ENCODE assay signal across 18 cellular contexts in the genomic region with DNA sequence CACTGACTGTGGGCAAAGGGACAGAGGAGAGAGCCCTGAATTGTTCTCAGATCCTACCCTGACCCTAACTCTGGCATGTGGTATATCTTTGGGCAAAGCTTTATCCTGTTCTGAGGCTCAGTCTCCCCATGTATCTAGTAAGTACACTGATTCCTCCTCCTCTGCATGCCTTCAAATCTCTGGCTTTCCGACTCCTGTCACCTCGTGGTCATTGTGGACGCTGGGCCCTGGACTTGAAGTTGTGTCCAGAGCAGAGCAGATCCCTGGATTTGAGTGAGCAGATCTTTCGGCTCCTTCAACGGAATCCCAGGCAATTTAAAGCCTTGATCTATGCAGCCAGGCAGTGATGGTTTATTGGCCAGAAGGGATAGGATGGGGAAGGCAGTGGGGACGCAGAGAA. TPM values are rescaled to one million over a fixed set of nuclear protein-coding genes. Genes with fewer than 3 reads are reported as not detected.
A peak's percentile ranks its signal among the peaks of the same experiment; 100 is the strongest.
DNase-seq lines count a peak whose midpoint lies in the region; ATAC-seq and TF ChIP-seq lines count a peak whose summit lies in the region.
"Had no signal": no experiment of that assay in that cellular context is flagged by ENCODE, and none has a peak within 500 bp of the region (broad histone marks: within the 10 kb centered on the region; RNA-seq: fewer than 3 reads in every experiment).

No MANE protein-coding gene starts in this region.

- 93 to 99% (median 96%) methylated on average over 6 of the region's 6 CpGs for WGBS in spleen, 5 donors

- H3K9me3 ChIP-seq in duodenal mucosa (ENCODE audit: control insufficient read depth in 1 of 2, low read length in 2 of 2): no peaks in the 10 kb centered on the region
- H3K9me3 ChIP-seq in mucosa of rectum (ENCODE audit: control insufficient read depth in 2 of 2, low read length in 2 of 2): no peaks in the 10 kb centered on the region
- no peaks in the 10 kb centered on the region for H3K9me3 ChIP-seq in spleen
- H3K9me3 ChIP-seq: HAP-1 had no signal

- peaks cover 3 to 11% of the 10 kb centered on the region in 2 donors for H3K27me3 Mint-ChIP-seq in natural killer cell treated with Interleukin-12 subunit alpha and Interleukin-12 subunit beta and Interleukin-15 and Interleukin-18, amount 100 ng/mL, for 72 hours

- TF ChIP-seq CTCF in spleen (IDR thresholded peaks at IDR 0.05 in 8 of 11, conservative IDR thresholded peaks at IDR 0.05 in 3 of 11): no peak

- H3K4me1 Mint-ChIP-seq in natural killer cell treated with Interleukin-12 subunit alpha and Interleukin-12 subunit beta and Interleukin-15 and Interleukin-18, amount 100 ng/mL, for 72 hours (ENCODE audit: low read depth in 2 of 2): no peaks in the 10 kb centered on the region
- H3K4me1 Mint-ChIP-seq: CD14-positive monocyte had no signal

- no peak for TF ChIP-seq POLR2A in spleen (IDR thresholded peaks at IDR 0.05)

- H3K27me3 ChIP-seq in duodenal mucosa (ENCODE audit: control insufficient read depth in 1 of 2, insufficient read depth in 2 of 2, low read length in 2 of 2) (no peaks in the 10 kb centered on the region), mucosa of rectum (ENCODE audit: control insufficient read depth in 2 of 2, insufficient read depth in 2 of 2, low read length in 2 of 2) (no peaks in the 10 kb centered on the region), spleen (replicated peaks in 1 of 7) (no peaks in the 10 kb centered on the region)

- peak overlapping the region; percentile 82 to 84 for H3K4me3 ChIP-seq in duodenal mucosa (ENCODE audit: low read depth in 1 of 2, low read length in 2 of 2)
- H3K4me3 ChIP-seq in mucosa of rectum (ENCODE audit: low read length in 2 of 2): peak overlapping the region in 1 of 2 donors; percentile 83
- no peak overlapping the region for H3K4me3 ChIP-seq in spleen
- H3K4me3 ChIP-seq: HAP-1 had no signal

- H3K4me3 Mint-ChIP-seq in natural killer cell treated with Interleukin-12 subunit alpha and Interleukin-12 subunit beta and Interleukin-15 and Interleukin-18, amount 100 ng/mL, for 72 hours: no peak overlapping the region
- H3K4me3 Mint-ChIP-seq: CD14-positive monocyte; CD8-positive, alpha-beta T cell had no signal

- peak; percentile 17 for DNase-seq in activated CD4-positive, CD25-positive, alpha-beta regulatory T cell treated with anti-CD3 and anti-CD28 coated beads, Interleukin-2, amount 50 U/mL, for 72 hours
- no peak for DNase-seq in activated CD4-positive, CD25-positive, alpha-beta regulatory T cell (lab: John Stamatoyannopoulos, UW)
- DNase-seq in spleen (peak; percentile 24), SHP77 (lab: John Stamatoyannopoulos, UW) (no peak)
- no peak for DNase-seq in natural killer cell treated with Interleukin-12 subunit alpha and Interleukin-12 subunit beta and Interleukin-15 and Interleukin-18, amount 100 ng/mL, for 72 hours (ENCODE audit: low spot score)
- DNase-seq: CD8-positive, alpha-beta T cell; COR-L47; DND-41; GDM1 had no signal

- H3K27ac ChIP-seq in duodenal mucosa (ENCODE audit: low read depth, low read length) (peak overlapping the region; percentile 44), mucosa of rectum (ENCODE audit: low read depth in 2 of 2, low read length in 2 of 2) (peak overlapping the region; percentile 93 to 94), spleen (no peak overlapping the region)
- H3K27ac ChIP-seq: 22Rv1 had no signal

- no peak for ATAC-seq in GM18520 (IDR thresholded peaks at IDR 0.05; ENCODE audit: unreplicated experiment)
- no peak for ATAC-seq in natural killer cell treated with Interleukin-12 subunit alpha and Interleukin-12 subunit beta and Interleukin-15 and Interleukin-18, amount 100 ng/mL, for 72 hours
- ATAC-seq: CD8-positive, alpha-beta T cell had no signal

- intact Hi-C loops in spleen (cut with DNase I; ENCODE audit: low total_unique reads): no loop called here

- no peaks in the 10 kb centered on the region for H3K36me3 Mint-ChIP-seq in natural killer cell treated with Interleukin-12 subunit alpha and Interleukin-12 subunit beta and Interleukin-15 and Interleukin-18, amount 100 ng/mL, for 72 hours
- H3K36me3 Mint-ChIP-seq: CD14-positive monocyte; CD8-positive, alpha-beta T cell had no signal

- no peak overlapping the region for H3K27ac Mint-ChIP-seq in natural killer cell treated with Interleukin-12 subunit alpha and Interleukin-12 subunit beta and Interleukin-15 and Interleukin-18, amount 100 ng/mL, for 72 hours
- H3K27ac Mint-ChIP-seq: CD8-positive, alpha-beta T cell had no signal

- H3K36me3 ChIP-seq in duodenal mucosa (ENCODE audit: control insufficient read depth in 1 of 2, insufficient read depth in 2 of 2, low read length in 2 of 2) (peaks cover 8 to 14% of the 10 kb centered on the region in 2 donors), mucosa of rectum (ENCODE audit: control insufficient read depth in 2 of 2, insufficient read depth in 2 of 2, low read length in 2 of 2) (peaks cover 0 to 23% of the 10 kb centered on the region in 2 donors), spleen (no peaks in the 10 kb centered on the region)
- H3K36me3 ChIP-seq: HAP-1 had no signal

- peaks cover 43 to 45% of the 10 kb centered on the region in 2 donors for H3K4me1 ChIP-seq in duodenal mucosa (ENCODE audit: control insufficient read depth in 1 of 2, insufficient read depth in 2 of 2, low read length in 2 of 2)
- peaks cover 58 to 60% of the 10 kb centered on the region in 2 donors for H3K4me1 ChIP-seq in mucosa of rectum (ENCODE audit: control insufficient read depth in 2 of 2, insufficient read depth in 2 of 2, low read length in 2 of 2)
- H3K4me1 ChIP-seq in spleen: peaks cover 0 to 15% (median 2%) of the 10 kb centered on the region in 6 donors
- H3K4me1 ChIP-seq: HAP-1 had no signal

- H3K9me3 Mint-ChIP-seq in natural killer cell treated with Interleukin-12 subunit alpha and Interleukin-12 subunit beta and Interleukin-15 and Interleukin-18, amount 100 ng/mL, for 72 hours: no peaks in the 10 kb centered on the region
- H3K9me3 Mint-ChIP-seq: CD14-positive monocyte; CD8-positive, alpha-beta T cell had no signal

- H3K9ac ChIP-seq in duodenal mucosa (ENCODE audit: low read depth in 1 of 2, low read length in 2 of 2): peak overlapping the region; percentile 84 to 87
- H3K9ac ChIP-seq in mucosa of rectum (ENCODE audit: low read depth in 1 of 2, low read length in 2 of 2): peak overlapping the region in 1 of 2 donors; percentile 79

RNA-seq across cellular contexts. Expression of gene MOGAT2, which starts 3.0 kb away (rescaled TPM):
- total RNA-seq in spleen: under 1 TPM in 1 of 7 donors, not detected in 6; 0.23 TPM
- under 1 TPM; 0.03 to 0.23 (median 0.20) TPM for polyA plus RNA-seq in spleen
- not detected for total RNA-seq in natural killer cell treated with Interleukin-12 subunit alpha and Interleukin-12 subunit beta and Interleukin-15 and Interleukin-18, amount 100 ng/mL, for 72 hours
- total RNA-seq: A673; CD8-positive, alpha-beta T cell; H1 had no signal
- polyA plus RNA-seq: BJ, CD14-positive monocyte, H1 had no signal

RNA-seq across cellular contexts. Expression of gene DGAT2, which starts 47.9 kb away (rescaled TPM):
- 10 to 100 TPM; 14.1 to 71.7 (median 22.5) TPM for total RNA-seq in spleen
- polyA plus RNA-seq in spleen: 1 to 10 TPM; 3.5 to 9.5 (median 6.4) TPM
- total RNA-seq in natural killer cell treated with Interleukin-12 subunit alpha and Interleukin-12 subunit beta and Interleukin-15 and Interleukin-18, amount 100 ng/mL, for 72 hours: 1 to 10 TPM in 1 of 2 donors, under 1 TPM in 1; 1.00 to 3.1 TPM
- total RNA-seq: CD8-positive, alpha-beta T cell had no signal

RNA-seq across cellular contexts. Expression of gene MAP6, which starts 51.8 kb away (rescaled TPM):
- total RNA-seq in spleen: 1 to 10 TPM; 1.4 to 3.3 (median 2.2) TPM
- polyA plus RNA-seq in spleen: 1 to 10 TPM; 1.3 to 9.0 (median 5.2) TPM
- total RNA-seq in natural killer cell treated with Interleukin-12 subunit alpha and Interleukin-12 subunit beta and Interleukin-15 and Interleukin-18, amount 100 ng/mL, for 72 hours: under 1 TPM in 1 of 2 donors, not detected in 1; 0.14 TPM
- total RNA-seq: A673; CD8-positive, alpha-beta T cell had no signal
- polyA plus RNA-seq: CD14-positive monocyte had no signal

Comparison
In these comparisons a context has a peak if more than half of its experiments do, and no peak if none do; other contexts are left out.
1. DNase-seq: peak in activated CD4-positive, CD25-positive, alpha-beta regulatory T cell treated with anti-CD3 and anti-CD28 coated beads, Interleukin-2, amount 50 U/mL, for 72 hours (single experiment) and spleen (single experiment); none in activated CD4-positive, CD25-positive, alpha-beta regulatory T cell (0 of 4), natural killer cell treated with Interleukin-12 subunit alpha and Interleukin-12 subunit beta and Interleukin-15 and Interleukin-18, amount 100 ng/mL, for 72 hours (single experiment) and SHP77 (0 of 2).
2. H3K27ac ChIP-seq: peak in duodenal mucosa (single experiment) and mucosa of rectum (2 of 2); none in spleen (0 of 8).
3. H3K4me3 ChIP-seq: peak in duodenal mucosa (2 of 2); none in spleen (0 of 8).